Comparison of ENCODE assay signal across 10 cellular contexts in the genomic region with DNA sequence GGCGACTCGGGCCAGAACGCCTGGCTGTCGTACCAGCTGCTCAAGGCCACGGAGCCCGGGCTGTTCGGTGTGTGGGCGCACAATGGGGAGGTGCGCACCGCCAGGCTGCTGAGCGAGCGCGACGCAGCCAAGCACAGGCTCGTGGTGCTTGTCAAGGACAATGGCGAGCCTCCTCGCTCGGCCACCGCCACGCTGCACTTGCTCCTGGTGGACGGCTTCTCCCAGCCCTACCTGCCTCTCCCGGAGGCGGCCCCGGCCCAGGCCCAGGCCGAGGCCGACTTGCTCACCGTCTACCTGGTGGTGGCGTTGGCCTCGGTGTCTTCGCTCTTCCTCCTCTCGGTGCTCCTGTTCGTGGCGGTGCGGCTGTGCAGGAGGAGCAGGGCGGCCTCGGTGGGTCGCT. TPM values are rescaled to one million over a fixed set of nuclear protein-coding genes. Genes with fewer than 3 reads are reported as not detected.
"Had no signal": no experiment of that assay in that cellular context is flagged by ENCODE, and none has a peak within 500 bp of the region (broad histone marks: within the 10 kb centered on the region; RNA-seq: fewer than 3 reads in every experiment).

No MANE protein-coding gene starts in this region.

RNA-seq across cellular contexts. Expression of a gene that starts 2.2 kb away (rescaled TPM):
- total RNA-seq: activated naive CD4-positive, alpha-beta T cell treated with anti-CD3 and anti-CD28 coated beads for 36 hours; activated naive CD4-positive, alpha-beta T cell treated with anti-CD3 and anti-CD28 coated beads, Interleukin-2, amount 50 U/mL, for 72 hours; activated naive CD8-positive, alpha-beta T cell treated with anti-CD3 and anti-CD28 coated beads for 36 hours; activated naive CD8-positive, alpha-beta T cell treated with anti-CD3 and anti-CD28 coated beads, Interleukin-2, amount 10 ng/mL, durations not matched to agents 7 days and 5 days; activated T-cell treated with anti-CD3 and anti-CD28 coated beads, Interleukin-2, amount 50 U/mL, for 72 hours; activated T-helper 1 cell treated with anti-CD3 and anti-CD28 coated beads, Interleukin-12 subunit alpha, Interleukin-12 subunit beta, Interleukin-2, Interleukin-4 antibody, amounts not matched to agents 30 ng/mL and 10 ng/mL and 1 ng/mL, durations not matched to agents 14 hours and 24 hours and 36 hours; activated T-helper 17 cell treated with anti-CD3 and anti-CD28 coated beads, Interleukin-2, amount 50 U/mL, for 72 hours; activated T-helper 2 cell treated with anti-CD3 and anti-CD28 coated beads, Interferon-gamma antibody, Interleukin-2, Interleukin-4, amounts not matched to agents 10 μg/mL and 5 μg/mL and 100 μg/mL, durations not matched to agents 14 hours and 24 hours and 36 hours had no signal

RNA-seq across cellular contexts. Expression of a gene that starts 5.1 kb away (rescaled TPM):
- total RNA-seq: activated naive CD4-positive, alpha-beta T cell treated with anti-CD3 and anti-CD28 coated beads for 36 hours; activated naive CD4-positive, alpha-beta T cell treated with anti-CD3 and anti-CD28 coated beads, Interleukin-2, amount 50 U/mL, for 72 hours; activated naive CD8-positive, alpha-beta T cell treated with anti-CD3 and anti-CD28 coated beads for 36 hours; activated naive CD8-positive, alpha-beta T cell treated with anti-CD3 and anti-CD28 coated beads, Interleukin-2, amount 10 ng/mL, durations not matched to agents 7 days and 5 days; activated T-cell treated with anti-CD3 and anti-CD28 coated beads, Interleukin-2, amount 50 U/mL, for 4 hours; activated T-cell treated with anti-CD3 and anti-CD28 coated beads, Interleukin-2, amount 50 U/mL, for 72 hours; activated T-helper 1 cell treated with anti-CD3 and anti-CD28 coated beads, Interleukin-12 subunit alpha, Interleukin-12 subunit beta, Interleukin-2, Interleukin-4 antibody, amounts not matched to agents 30 ng/mL and 10 ng/mL and 1 ng/mL, durations not matched to agents 14 hours and 24 hours and 36 hours; activated T-helper 17 cell treated with anti-CD3 and anti-CD28 coated beads, Interleukin-2, amount 50 U/mL, for 72 hours; activated T-helper 2 cell treated with anti-CD3 and anti-CD28 coated beads, Interferon-gamma antibody, Interleukin-2, Interleukin-4, amounts not matched to agents 10 μg/mL and 5 μg/mL and 100 μg/mL, durations not matched to agents 14 hours and 24 hours and 36 hours had no signal

RNA-seq across cellular contexts. Expression of a gene that starts 7.4 kb away (rescaled TPM):
- total RNA-seq: activated naive CD4-positive, alpha-beta T cell treated with anti-CD3 and anti-CD28 coated beads for 36 hours; activated naive CD4-positive, alpha-beta T cell treated with anti-CD3 and anti-CD28 coated beads, Interleukin-2, amount 50 U/mL, for 72 hours; activated naive CD8-positive, alpha-beta T cell treated with anti-CD3 and anti-CD28 coated beads for 36 hours; activated naive CD8-positive, alpha-beta T cell treated with anti-CD3 and anti-CD28 coated beads, Interleukin-2, amount 10 ng/mL, durations not matched to agents 7 days and 5 days; activated T-cell treated with anti-CD3 and anti-CD28 coated beads, Interleukin-2, amount 50 U/mL, for 4 hours; activated T-helper 1 cell treated with anti-CD3 and anti-CD28 coated beads, Interleukin-12 subunit alpha, Interleukin-12 subunit beta, Interleukin-2, Interleukin-4 antibody, amounts not matched to agents 30 ng/mL and 10 ng/mL and 1 ng/mL, durations not matched to agents 14 hours and 24 hours and 36 hours; activated T-helper 17 cell treated with anti-CD3 and anti-CD28 coated beads, Interleukin-2, amount 50 U/mL, for 72 hours; activated T-helper 2 cell treated with anti-CD3 and anti-CD28 coated beads, Interferon-gamma antibody, Interleukin-2, Interleukin-4, amounts not matched to agents 10 μg/mL and 5 μg/mL and 100 μg/mL, durations not matched to agents 14 hours and 24 hours and 36 hours; bronchial epithelial cell had no signal

RNA-seq across cellular contexts. Expression of a gene that starts 12.1 kb away (rescaled TPM):
- total RNA-seq: activated naive CD4-positive, alpha-beta T cell treated with anti-CD3 and anti-CD28 coated beads for 36 hours; activated naive CD4-positive, alpha-beta T cell treated with anti-CD3 and anti-CD28 coated beads, Interleukin-2, amount 50 U/mL, for 72 hours; activated naive CD8-positive, alpha-beta T cell treated with anti-CD3 and anti-CD28 coated beads for 36 hours; activated naive CD8-positive, alpha-beta T cell treated with anti-CD3 and anti-CD28 coated beads, Interleukin-2, amount 10 ng/mL, durations not matched to agents 7 days and 5 days; activated T-cell treated with anti-CD3 and anti-CD28 coated beads, Interleukin-2, amount 50 U/mL, for 4 hours; activated T-cell treated with anti-CD3 and anti-CD28 coated beads, Interleukin-2, amount 50 U/mL, for 72 hours; activated T-helper 1 cell treated with anti-CD3 and anti-CD28 coated beads, Interleukin-12 subunit alpha, Interleukin-12 subunit beta, Interleukin-2, Interleukin-4 antibody, amounts not matched to agents 30 ng/mL and 10 ng/mL and 1 ng/mL, durations not matched to agents 14 hours and 24 hours and 36 hours; activated T-helper 17 cell treated with anti-CD3 and anti-CD28 coated beads, Interleukin-2, amount 50 U/mL, for 72 hours; activated T-helper 2 cell treated with anti-CD3 and anti-CD28 coated beads, Interferon-gamma antibody, Interleukin-2, Interleukin-4, amounts not matched to agents 10 μg/mL and 5 μg/mL and 100 μg/mL, durations not matched to agents 14 hours and 24 hours and 36 hours had no signal

RNA-seq across cellular contexts. Expression of a gene that starts 14.2 kb away (rescaled TPM):
- total RNA-seq: activated naive CD4-positive, alpha-beta T cell treated with anti-CD3 and anti-CD28 coated beads for 36 hours; activated naive CD4-positive, alpha-beta T cell treated with anti-CD3 and anti-CD28 coated beads, Interleukin-2, amount 50 U/mL, for 72 hours; activated naive CD8-positive, alpha-beta T cell treated with anti-CD3 and anti-CD28 coated beads for 36 hours; activated naive CD8-positive, alpha-beta T cell treated with anti-CD3 and anti-CD28 coated beads, Interleukin-2, amount 10 ng/mL, durations not matched to agents 7 days and 5 days; activated T-cell treated with anti-CD3 and anti-CD28 coated beads, Interleukin-2, amount 50 U/mL, for 4 hours; activated T-cell treated with anti-CD3 and anti-CD28 coated beads, Interleukin-2, amount 50 U/mL, for 72 hours; activated T-helper 1 cell treated with anti-CD3 and anti-CD28 coated beads, Interleukin-12 subunit alpha, Interleukin-12 subunit beta, Interleukin-2, Interleukin-4 antibody, amounts not matched to agents 30 ng/mL and 10 ng/mL and 1 ng/mL, durations not matched to agents 14 hours and 24 hours and 36 hours; activated T-helper 17 cell treated with anti-CD3 and anti-CD28 coated beads, Interleukin-2, amount 50 U/mL, for 72 hours; activated T-helper 2 cell treated with anti-CD3 and anti-CD28 coated beads, Interferon-gamma antibody, Interleukin-2, Interleukin-4, amounts not matched to agents 10 μg/mL and 5 μg/mL and 100 μg/mL, durations not matched to agents 14 hours and 24 hours and 36 hours; bronchial epithelial cell had no signal
